14 cellular contexts compared by ENCODE assay signal in genomic region chr17:40437095-40437732, GRCh38. TPM values are rescaled to one million over a fixed set of nuclear protein-coding genes. Genes with fewer than 3 reads are reported as not detected.
DNase-seq lines count a peak whose midpoint lies in the region; ATAC-seq and TF ChIP-seq lines count a peak whose summit lies in the region.
"Had no signal": no experiment of that assay in that cellular context is flagged by ENCODE, and none has a peak within 500 bp of the region (broad histone marks: within the 10 kb centered on the region; RNA-seq: fewer than 3 reads in every experiment).

No MANE protein-coding gene starts in this region.

- no peak for TF ChIP-seq CTCF in KMS-11 (conservative IDR thresholded peaks at IDR 0.05; ENCODE audit: low read depth, low read length)

- in situ Hi-C loops in SK-MEL-5 (cut with HindIII; ENCODE audit: low pct_unique_long_range_greater_than_20kb, low sequenced_read_pairs), result no loop called here

- H3K4me1 ChIP-seq in KMS-11 (ENCODE audit: low read depth, poor library complexity, severe bottlenecking), result peaks cover 14% of the 10 kb centered on the region
- H3K4me1 ChIP-seq: pancreas had no signal

- ATAC-seq in HG02884 (IDR thresholded peaks at IDR 0.05; ENCODE audit: unreplicated experiment), result no peak
- no peak for ATAC-seq in esophagus mucosa
- ATAC-seq in HG03521 (IDR thresholded peaks at IDR 0.05; ENCODE audit: unreplicated experiment), result no peak
- ATAC-seq: pancreas had no signal

- H4K20me1 ChIP-seq in KMS-11 (ENCODE audit: insufficient read depth), result no peaks in the 10 kb centered on the region

- DNase-seq in CMK (ENCODE audit: low read depth), result peak; percentile 73
- peak; percentile 19 for DNase-seq in SK-MEL-5 (ENCODE audit: low read depth, low spot score)
- DNase-seq in islet precursor cell, result peak; percentile 46
- no peak for DNase-seq in NCI-H2227 (lab: John Stamatoyannopoulos, UW; ENCODE audit: unreplicated experiment)
- DNase-seq: activated CD8-positive, alpha-beta memory T cell treated with anti-CD3 and anti-CD28 coated beads for 24 hours; activated gamma-delta T cell treated with Interleukin-2 at 50 U/mL for 16 hours; NCI-H1436 treated with DMSO at 0.1 percent for 48 hours; pancreas had no signal

- H3K79me2 ChIP-seq in KMS-11 (ENCODE audit: insufficient read depth, low read depth), result no peaks in the 10 kb centered on the region

- H3K27ac ChIP-seq in KMS-11, result no peak overlapping the region
- H3K27ac ChIP-seq: dorsolateral prefrontal cortex, pancreas, RWPE1 had no signal

- H3K9ac ChIP-seq in KMS-11, result no peak overlapping the region

- no peak overlapping the region for H2AFZ ChIP-seq in KMS-11 (ENCODE audit: low read depth)

- H3K4me3 ChIP-seq in KMS-11 (IDR thresholded peaks at IDR 0.05; ENCODE audit: insufficient read depth, low read depth, low read length), result no peak overlapping the region
- H3K4me3 ChIP-seq: dorsolateral prefrontal cortex, pancreas had no signal

- H3K27me3 ChIP-seq in KMS-11 (ENCODE audit: insufficient read depth, low read depth), result peaks cover 10% of the 10 kb centered on the region
- H3K27me3 ChIP-seq: dorsolateral prefrontal cortex, pancreas had no signal

- H3K36me3 ChIP-seq in KMS-11 (ENCODE audit: insufficient read depth), result no peaks in the 10 kb centered on the region
- H3K36me3 ChIP-seq: pancreas had no signal

- H3K4me2 ChIP-seq in KMS-11, result peak overlapping the region; percentile 31

RNA-seq across cellular contexts. Expression of gene IGFBP4, which starts 6.0 kb away (rescaled TPM):
- 24.5 and 25.0 TPM in 2 replicates for total RNA-seq in SK-MEL-5 (2014; rRNA removed; shearing (Covaris generic))
- 162 and 191 TPM in 2 replicates for polyA plus RNA-seq in SK-MEL-5 (2015; cell fraction: cytosol; rRNA removed)
- polyA plus RNA-seq in SK-MEL-5 (2015; cell fraction: nucleus; rRNA removed), result 16.1 and 17.3 TPM in 2 replicates
- 72.1 TPM for total RNA-seq in esophagus mucosa

RNA-seq across cellular contexts. Expression of gene TOP2A, which starts 19.5 kb away (rescaled TPM):
- 114 and 117 TPM in 2 replicates for total RNA-seq in SK-MEL-5 (2014; rRNA removed; shearing (Covaris generic))
- polyA plus RNA-seq in SK-MEL-5 (2015; cell fraction: cytosol; rRNA removed), result 102 and 129 TPM in 2 replicates
- polyA plus RNA-seq in SK-MEL-5 (2015; cell fraction: nucleus; rRNA removed), result 176 and 249 TPM in 2 replicates
- total RNA-seq in esophagus mucosa, result 56.1 TPM
